Comparison of ENCODE assay signal across 8 cellular contexts in the genomic region with DNA sequence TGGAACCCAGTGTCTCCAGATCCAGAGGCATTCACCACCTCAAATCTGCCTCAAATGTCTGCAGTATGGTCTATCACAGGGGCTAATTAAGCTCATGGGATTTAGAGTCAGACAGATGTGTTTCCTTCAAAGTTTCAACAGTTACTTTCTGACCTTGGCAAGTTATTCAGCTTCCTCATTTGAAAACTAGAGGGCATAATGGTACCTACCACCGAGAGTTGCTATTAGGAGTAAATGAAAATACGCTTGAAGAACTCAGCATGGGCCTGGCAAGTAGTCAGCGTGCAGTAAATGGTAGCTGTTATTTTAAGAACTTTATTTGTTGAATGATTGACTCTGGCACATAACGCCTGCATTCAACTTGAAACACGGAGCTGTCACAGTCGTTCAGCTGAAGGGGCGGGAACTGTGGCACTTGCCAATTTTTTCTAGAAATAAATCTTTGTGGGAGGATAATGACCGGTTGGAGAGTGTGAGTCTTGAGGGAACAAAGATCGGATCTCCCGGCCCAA. TPM values are rescaled to one million over a fixed set of nuclear protein-coding genes. Genes with fewer than 3 reads are reported as not detected.
A peak's percentile ranks its signal among the peaks of the same experiment; 100 is the strongest.
DNase-seq lines count a peak whose midpoint lies in the region; ATAC-seq, FAIRE-seq and TF ChIP-seq lines count a peak whose summit lies in the region.

No MANE protein-coding gene starts in this region.

- no peak; a peak in 1 of 4 replicates for TF ChIP-seq RAD21 in K562 (CRISPR knock-in tag; conservative IDR thresholded peaks at IDR 0.05 in 1 of 2, IDR thresholded peaks at IDR 0.05 in 1 of 2)

- POLR2A ChIA-PET in K562 (lab: Yijun Ruan, JAX), result interaction anchor here (0.6 to 6.2 kb wide), 15 partner anchors 10 to 1326 kb away, joined by 3 to 72 read pairs (median 3); a partner anchor contains a TSS

- ATAC-seq in GM21737 (IDR thresholded peaks at IDR 0.05; ENCODE audit: unreplicated experiment), result peak; percentile 9
- ATAC-seq in K562, result no peak
- peak; percentile 44 for ATAC-seq in left colon

- H2AFZ ChIP-seq in K562 (ENCODE audit: low read depth, low read length), result peak overlapping the region; percentile 64

- no peaks in the 10 kb centered on the region; the same call in 1 of the 2 replicates for H4K20me1 ChIP-seq in K562 (replicated peaks; ENCODE audit: control insufficient read depth, insufficient read depth, low read length)

- intact Hi-C loops in K562 (cut with micrococcal nuclease) (no loop called here), left colon (cut with DNase I, micrococcal nuclease) (no loop called here)

- no peaks in the 10 kb centered on the region for H3K9me1 ChIP-seq in K562 (ENCODE audit: control insufficient read depth, insufficient read depth, low read length)

- H3K9ac ChIP-seq in K562 (ENCODE audit: insufficient read depth in 1 of 2, low read depth in 2 of 2, low read length in 2 of 2) (peak overlapping the region; percentile 99), subcutaneous abdominal adipose tissue (ENCODE audit: low read length in 5 of 5) (peak overlapping the region; percentile 44 to 99 (median 93))

- no peak for FAIRE-seq in K562 (lab: Jason Lieb, UNC)

- in situ Hi-C loops in K562 (cut with MboI), result no loop called here

- peak overlapping the region; percentile 97 for H3K4me2 ChIP-seq in K562 (ENCODE audit: insufficient read depth, low read length)

- TF ChIP-seq POLR2A in K562 (conservative IDR thresholded peaks at IDR 0.05), result no peak

- WGBS in K562 (ENCODE audit: insufficient coverage, low coverage, missing lambda C conversion rate), result 2% methylated on average over 10 of the region's 10 CpGs

- peak overlapping the region; percentile 91 for H3K4me3 ChIP-seq in K562
- H3K4me3 ChIP-seq in subcutaneous abdominal adipose tissue (ENCODE audit: low read depth in 1 of 5, low read length in 5 of 5), result peak overlapping the region; percentile 79 to 98 (median 96)

- CTCF ChIA-PET in K562 (lab: Yijun Ruan, JAX; ENCODE audit: low intra/inter-chr PET ratio), result no interaction called here

- peaks cover 38% of the 10 kb centered on the region for H3K79me2 ChIP-seq in K562 (ENCODE audit: control insufficient read depth, insufficient read depth, low read length)

- peaks cover 35 to 62% of the 10 kb centered on the region in 2 experiments for H3K4me1 ChIP-seq in K562 (replicated peaks in 1 of 2; ENCODE audit: control insufficient read depth in 2 of 2, insufficient read depth in 2 of 2, low read length in 2 of 2)
- peaks cover 12 to 72% (median 61%) of the 10 kb centered on the region in 5 donors for H3K4me1 ChIP-seq in subcutaneous abdominal adipose tissue (ENCODE audit: control insufficient read depth in 5 of 5, insufficient read depth in 5 of 5, low read length in 5 of 5)

- no peaks in the 10 kb centered on the region for H3K9me3 ChIP-seq in K562 (replicated peaks; ENCODE audit: control insufficient read depth, insufficient read depth, low read depth, low read length)
- H3K9me3 ChIP-seq in subcutaneous abdominal adipose tissue (ENCODE audit: control insufficient read depth in 5 of 5, low read length in 5 of 5), result no peaks in the 10 kb centered on the region

- TF ChIP-seq EP300 in K562 (IDR thresholded peaks at IDR 0.05; ENCODE audit: low read length), result no peak

- H3K27ac ChIP-seq in K562 (ENCODE audit: extremely low read depth, low read depth, low read length) (peak overlapping the region; percentile 99), subcutaneous abdominal adipose tissue (ENCODE audit: low read depth, low read length) (peak overlapping the region; percentile 98)

- BruUV-seq in K562 (replicated peaks; lab: Mats Ljungman, UMichigan), result no TSS peak

- DNase-seq in DMS 273 treated with DMSO at 0.1 percent for 48 hours (lab: John Stamatoyannopoulos, UW) (peak; percentile 100), NCI-H2227 treated with DMSO at 0.1 percent for 48 hours (lab: John Stamatoyannopoulos, UW) (peak; percentile 81), K562 (ENCODE audit: extremely low read depth in 1 of 4, low spot score in 3 of 4) (no peak), left colon (no peak), DMS53 (lab: John Stamatoyannopoulos, UW) (no peak), COLO829 (ENCODE audit: low spot score) (no peak)

- peaks cover 24% of the 10 kb centered on the region for H3K36me3 ChIP-seq in K562 (ENCODE audit: control insufficient read depth, insufficient read depth, low read length)
- peaks cover 0 to 5% (median 3%) of the 10 kb centered on the region in 5 donors for H3K36me3 ChIP-seq in subcutaneous abdominal adipose tissue (ENCODE audit: control insufficient read depth in 5 of 5, insufficient read depth in 5 of 5, low read length in 5 of 5)

- TF ChIP-seq CTCF in K562 (IDR thresholded peaks at IDR 0.05 in 2 of 3, conservative IDR thresholded peaks at IDR 0.05 in 1 of 3; ENCODE audit: insufficient read depth in 2 of 3, low read depth in 1 of 3, low read length in 3 of 3), result no peak; a peak in 1 of 6 replicates

- H3K27me3 ChIP-seq in K562 (ENCODE audit: control insufficient read depth in 2 of 2, insufficient read depth in 2 of 2, low read length in 2 of 2) (no peaks in the 10 kb centered on the region), subcutaneous abdominal adipose tissue (ENCODE audit: control insufficient read depth in 5 of 5, insufficient read depth in 4 of 5, low read length in 5 of 5) (no peaks in the 10 kb centered on the region)

TF ChIP-seq in K562, 482 proteins besides CTCF, POLR2A, EP300 and RAD21 (continues in another document):
- 0 out of 2 replicates have a peak, but pooled peaks have one; percentile 4 for TF ChIP-seq SMAD3 (CRISPR knock-in tag; conservative IDR thresholded peaks at IDR 0.05)

RNA-seq across cellular contexts. Expression of a gene that starts 1.2 kb away (rescaled TPM):
- 173 and 189 TPM in 2 replicates for total RNA-seq in K562 (2011; cell fraction: chromatin; rRNA removed; ENCODE audit: low replicate concordance)
- 98.9 and 116 TPM in 2 replicates for total RNA-seq in K562 (2011; cell fraction: nucleolus; rRNA removed)
- 132 and 136 TPM in 2 replicates for total RNA-seq in K562 (2011; cell fraction: nucleoplasm; rRNA removed)
- total RNA-seq in K562 (2014; rRNA removed) (230 and 251 TPM in 2 replicates), K562 (2014; rRNA removed; fragmentation: Illumina TruSeq; extraction: Trizol) (271 and 311 TPM in 2 replicates), K562 (2015; rRNA removed; fragmentation: Illumina TruSeq; extraction: Trizol) (270 and 271 TPM in 2 replicates), K562 (2021) (322 and 339 TPM in 2 replicates), left colon (100 to 1,000 TPM; 474 to 514 TPM)
- polyA plus RNA-seq in K562 (2011; rRNA removed) (485 and 488 TPM in 2 replicates), K562 (2014; fragmentation: Illumina TruSeq; extraction: Trizol) (310 and 337 TPM in 2 replicates), K562 (2014; fragmentation: Nextera tagmentation; extraction: Ambion mirVana) (100 to 1,000 TPM; 281 to 658 TPM), K562 (2014; rRNA removed) (269 and 277 TPM in 2 replicates)
- polyA plus RNA-seq in K562 (2011; cell fraction: cytosol; rRNA removed), result 203 and 329 TPM in 2 replicates
- polyA plus RNA-seq in K562 (2011; cell fraction: nucleus; rRNA removed), result 186 and 410 TPM in 2 replicates
- polyA plus RNA-seq in K562 (2012), result 338 and 462 TPM in 2 replicates
- 462 and 519 TPM in 2 replicates for polyA minus RNA-seq in K562 (2011; rRNA and poly(A)+ RNA removed)
- polyA minus RNA-seq in K562 (2011; cell fraction: cytosol; rRNA and poly(A)+ RNA removed), result 151 and 156 TPM in 2 replicates
- 47.5 and 121 TPM in 2 replicates for polyA minus RNA-seq in K562 (2011; cell fraction: nucleus; rRNA and poly(A)+ RNA removed)

RNA-seq across cellular contexts. Expression of a gene that starts 57.8 kb away (rescaled TPM):
- 49.5 and 58.1 TPM in 2 replicates for total RNA-seq in K562 (2011; cell fraction: chromatin; rRNA removed; ENCODE audit: low replicate concordance)
- 88.6 and 90.7 TPM in 2 replicates for total RNA-seq in K562 (2011; cell fraction: nucleolus; rRNA removed)
- total RNA-seq in K562 (2011; cell fraction: nucleoplasm; rRNA removed), result 115 and 166 TPM in 2 replicates
- total RNA-seq in K562 (2014; rRNA removed), result 72.2 and 83.6 TPM in 2 replicates
- total RNA-seq in K562 (2014; rRNA removed; fragmentation: Illumina TruSeq; extraction: Trizol), result 131 and 149 TPM in 2 replicates
- 143 and 151 TPM in 2 replicates for total RNA-seq in K562 (2015; rRNA removed; fragmentation: Illumina TruSeq; extraction: Trizol)
- 106 and 108 TPM in 2 replicates for total RNA-seq in K562 (2021)
- 115 and 145 TPM in 2 replicates for polyA plus RNA-seq in K562 (2011; rRNA removed)
- polyA plus RNA-seq in K562 (2011; cell fraction: cytosol; rRNA removed), result 69.3 and 74.9 TPM in 2 replicates
- polyA plus RNA-seq in K562 (2011; cell fraction: nucleus; rRNA removed), result 35.7 and 37.4 TPM in 2 replicates
- polyA plus RNA-seq in K562 (2012), result 106 and 119 TPM in 2 replicates
- 215 and 230 TPM in 2 replicates for polyA plus RNA-seq in K562 (2014; fragmentation: Illumina TruSeq; extraction: Trizol)
- polyA plus RNA-seq in K562 (2014; fragmentation: Nextera tagmentation; extraction: Ambion mirVana), result 100 to 1,000 TPM; 197 to 285 TPM
- 78.7 and 90.5 TPM in 2 replicates for polyA plus RNA-seq in K562 (2014; rRNA removed)
- 101 and 103 TPM in 2 replicates for polyA minus RNA-seq in K562 (2011; rRNA and poly(A)+ RNA removed)
- polyA minus RNA-seq in K562 (2011; cell fraction: cytosol; rRNA and poly(A)+ RNA removed), result 40.2 and 70.7 TPM in 2 replicates
- polyA minus RNA-seq in K562 (2011; cell fraction: nucleus; rRNA and poly(A)+ RNA removed), result 5.7 and 10.7 TPM in 2 replicates
- total RNA-seq in left colon, result 10 to 100 TPM; 17.5 to 28.6 TPM

Comparison
In these comparisons a context has a peak if more than half of its experiments do, and no peak if none do; other contexts are left out.
1. DNase-seq: peak in DMS 273 treated with DMSO at 0.1 percent for 48 hours (single experiment) and NCI-H2227 treated with DMSO at 0.1 percent for 48 hours (single experiment); none in K562 (0 of 4), left colon (0 of 2), DMS53 (single experiment) and COLO829 (single experiment).